Comparison of ENCODE assay signal across 1 cellular context in the genomic region with DNA sequence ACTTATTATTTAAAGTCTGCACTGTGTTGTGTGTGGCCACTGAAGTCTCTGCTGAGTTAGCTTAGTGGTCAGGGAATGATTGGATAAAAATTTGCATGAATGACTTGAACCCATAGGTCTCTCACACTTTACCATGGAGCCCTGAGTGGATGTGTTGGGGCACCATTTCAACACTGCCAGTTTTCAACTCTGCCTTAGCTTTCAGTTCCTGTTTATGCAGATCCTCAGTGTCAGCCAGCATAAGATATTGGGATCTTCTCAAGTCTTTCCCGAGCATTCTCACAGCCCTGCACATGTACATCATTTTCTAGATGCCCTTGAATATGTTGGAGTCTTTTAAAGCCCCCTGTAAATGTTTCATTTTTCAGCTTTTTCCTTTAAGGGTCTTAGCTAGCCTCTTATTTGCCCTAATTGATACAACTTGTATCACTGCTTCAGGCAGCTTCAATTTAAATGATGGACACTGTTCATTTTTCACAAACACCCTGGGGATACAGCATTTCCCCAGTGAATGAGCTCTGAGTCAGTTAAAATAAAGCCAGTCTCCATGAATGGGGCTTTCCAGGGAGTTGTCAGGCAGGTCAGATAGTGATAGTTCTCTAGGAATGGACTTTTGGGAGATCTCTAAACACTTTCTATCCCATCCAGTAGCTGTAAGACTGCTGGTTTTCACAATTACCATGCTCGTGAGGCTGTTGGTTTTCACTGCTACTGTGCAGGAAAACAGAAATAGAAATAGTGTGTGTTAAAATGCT.
TF ChIP-seq lines count a peak whose summit lies in the region.

No MANE protein-coding gene starts in this region.

TF ChIP-seq in H1, 55 proteins besides CTCF, POLR2A, EP300 and RAD21 (continued from another document):
- TF ChIP-seq, protein P1, sequence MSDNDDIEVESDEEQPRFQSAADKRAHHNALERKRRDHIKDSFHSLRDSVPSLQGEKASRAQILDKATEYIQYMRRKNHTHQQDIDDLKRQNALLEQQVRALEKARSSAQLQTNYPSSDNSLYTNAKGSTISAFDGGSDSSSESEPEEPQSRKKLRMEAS (IDR thresholded peaks at IDR 0.05) = no peak
- TF ChIP-seq ASH2L (IDR thresholded peaks at IDR 0.05; ENCODE audit: low read length) = no peak
- TF ChIP-seq ZNF274 (IDR thresholded peaks at IDR 0.05; ENCODE audit: borderline replicate concordance, extremely low read depth, low read length) = no peak
- TF ChIP-seq RXRA (IDR thresholded peaks at IDR 0.05; ENCODE audit: insufficient read depth, low read depth, low read length) = no peak
- no peak for TF ChIP-seq GABPA (IDR thresholded peaks at IDR 0.05; ENCODE audit: borderline replicate concordance, insufficient read depth, low read length)
- TF ChIP-seq GTF2F1 (IDR thresholded peaks at IDR 0.05; ENCODE audit: borderline replicate concordance, low read depth, low read length) = no peak
- no peak for TF ChIP-seq KDM5A (IDR thresholded peaks at IDR 0.05; ENCODE audit: low read length)
- TF ChIP-seq PHF8 (conservative IDR thresholded peaks at IDR 0.05; ENCODE audit: low read depth, low read length) = no peak
- TF ChIP-seq SUZ12 (IDR thresholded peaks at IDR 0.05; ENCODE audit: low read length) = no peak
- no peak for TF ChIP-seq SRF (IDR thresholded peaks at IDR 0.05; ENCODE audit: low read depth, low read length)
TF ChIP-seq in H1: peak in this region for 0.
